In genomic region chr2:85583667-85584353, GRCh38 we compare ENCODE assay signal across 8 cellular contexts. TPM values are rescaled to one million over a fixed set of nuclear protein-coding genes. Genes with fewer than 3 reads are reported as not detected.
DNase-seq lines count a peak whose midpoint lies in the region; ATAC-seq and TF ChIP-seq lines count a peak whose summit lies in the region.

No MANE protein-coding gene starts in this region.

- H3K4me3 ChIP-seq in GM06990 (replicated peaks; ENCODE audit: low read depth, low read length) (peak overlapping the region; percentile 69), lung (no peak overlapping the region), aorta (ENCODE audit: low read length in 2 of 2) (peak overlapping the region; percentile 36 to 63)

- H3K36me3 Mint-ChIP-seq in activated naive CD8-positive, alpha-beta T cell treated with anti-CD3 and anti-CD28 coated beads for 36 hours, result peaks cover 20% of the 10 kb centered on the region

- TF ChIP-seq CTCF in GM06990 (IDR thresholded peaks at IDR 0.05; ENCODE audit: insufficient read depth, low read length, poor library complexity, severe bottlenecking), result no peak
- no peak for TF ChIP-seq CTCF in lung (IDR thresholded peaks at IDR 0.05; ENCODE audit: control extremely low read depth, extremely low read depth)

- peak overlapping the region; percentile 78 for H3K4me3 Mint-ChIP-seq in activated naive CD8-positive, alpha-beta T cell treated with anti-CD3 and anti-CD28 coated beads for 36 hours

- H3K4me1 ChIP-seq in lung (ENCODE audit: control insufficient read depth in 2 of 2, insufficient read depth in 2 of 2, low read length in 2 of 2) (peaks cover 10 to 37% of the 10 kb centered on the region in 2 donors), aorta (ENCODE audit: control insufficient read depth in 1 of 2, insufficient read depth in 2 of 2, low read length in 2 of 2) (no peaks in the 10 kb centered on the region)

- H3K9me3 ChIP-seq in lung (ENCODE audit: control insufficient read depth in 2 of 2, insufficient read depth in 1 of 2, low read length in 1 of 2) (no peaks in the 10 kb centered on the region), aorta (ENCODE audit: control insufficient read depth, low read length) (no peaks in the 10 kb centered on the region)

- ATAC-seq in HG02759 (IDR thresholded peaks at IDR 0.05; ENCODE audit: unreplicated experiment) (peak; percentile 2), lung (ENCODE audit: insufficient read depth, low FRiP score) (no peak), aorta (ENCODE audit: low FRiP score) (no peak)

- WGBS in lung, 2 donors, result 27 to 33% methylated on average over 14 to 16 of the region's 16 CpGs
- WGBS in aorta, 2 donors, result 22 to 24% methylated on average over 16 of the region's 16 CpGs

- intact Hi-C loops in aorta (cut with DNase I), result no loop called here

- no peak for DNase-seq in GM06990 (ENCODE audit: extremely low read depth, insufficient read length)
- no peak for DNase-seq in activated naive CD8-positive, alpha-beta T cell treated with anti-CD3 and anti-CD28 coated beads for 36 hours
- no peak for DNase-seq in lung (ENCODE audit: low spot score)
- peak in 1 of 2 donors; percentile 61 for DNase-seq in aorta
- DNase-seq in KG1 (lab: John Stamatoyannopoulos, UW), result no peak
- no peak for DNase-seq in NCI-H748 (lab: John Stamatoyannopoulos, UW; ENCODE audit: unreplicated experiment)
- DNase-seq in NCI-H1048 (lab: John Stamatoyannopoulos, UW), result no peak

- H3K4me1 Mint-ChIP-seq in activated naive CD8-positive, alpha-beta T cell treated with anti-CD3 and anti-CD28 coated beads for 36 hours, result peaks cover 57% of the 10 kb centered on the region

- H3K27me3 Mint-ChIP-seq in activated naive CD8-positive, alpha-beta T cell treated with anti-CD3 and anti-CD28 coated beads for 36 hours, result no peaks in the 10 kb centered on the region

- no peaks in the 10 kb centered on the region for H3K9me3 Mint-ChIP-seq in activated naive CD8-positive, alpha-beta T cell treated with anti-CD3 and anti-CD28 coated beads for 36 hours

- H3K27ac ChIP-seq in lung (ENCODE audit: low read depth in 1 of 2, low read length in 1 of 2) (peak overlapping the region; percentile 83 to 95), aorta (ENCODE audit: low read depth in 1 of 2, low read length in 2 of 2) (peak overlapping the region in 1 of 2 donors; percentile 60)

- H3K27ac Mint-ChIP-seq in activated naive CD8-positive, alpha-beta T cell treated with anti-CD3 and anti-CD28 coated beads for 36 hours, result peak overlapping the region; percentile 82

- H3K27me3 ChIP-seq in GM06990 (replicated peaks; ENCODE audit: control insufficient read depth, insufficient read depth, low read length) (no peaks in the 10 kb centered on the region), lung (ENCODE audit: control insufficient read depth, insufficient read depth) (no peaks in the 10 kb centered on the region), aorta (ENCODE audit: control insufficient read depth in 1 of 2, insufficient read depth in 2 of 2, low read length in 1 of 2) (no peaks in the 10 kb centered on the region)

- H3K36me3 ChIP-seq in GM06990 (ENCODE audit: control insufficient read depth, insufficient read depth, low read length) (peaks cover 6% of the 10 kb centered on the region), lung (ENCODE audit: control insufficient read depth in 2 of 2, insufficient read depth in 2 of 2, low read length in 2 of 2) (peaks cover 0 to 7% of the 10 kb centered on the region in 2 donors), aorta (ENCODE audit: control insufficient read depth in 1 of 2, insufficient read depth in 2 of 2, low read length in 1 of 2) (no peaks in the 10 kb centered on the region)

RNA-seq across cellular contexts. Expression of gene VAMP5, which starts 0.4 kb away (rescaled TPM):
- 10 to 100 TPM; 27.9 to 29.3 TPM for total RNA-seq in activated naive CD8-positive, alpha-beta T cell treated with anti-CD3 and anti-CD28 coated beads for 36 hours
- 10 to 100 TPM; 18.5 to 68.8 TPM for total RNA-seq in lung
- 100 to 1,000 TPM in 1 of 2 donors, 10 to 100 TPM in 1; 77.3 to 165 TPM for polyA plus RNA-seq in lung
- 10 to 100 TPM; 60.3 to 83.8 TPM for total RNA-seq in aorta
- polyA plus RNA-seq in aorta, result 100 to 1,000 TPM; 180 to 186 TPM

RNA-seq across cellular contexts. Expression of gene VAMP8, which starts 6.4 kb away (rescaled TPM):
- total RNA-seq in activated naive CD8-positive, alpha-beta T cell treated with anti-CD3 and anti-CD28 coated beads for 36 hours, result 10 to 100 TPM; 94.3 to 98.3 TPM
- total RNA-seq in lung, result 100 to 1,000 TPM in 1 of 2 donors, 10 to 100 TPM in 1; 64.0 to 207 TPM
- polyA plus RNA-seq in lung, result 100 to 1,000 TPM; 434 to 626 TPM
- total RNA-seq in aorta, result 10 to 100 TPM; 40.5 to 43.5 TPM
- polyA plus RNA-seq in aorta, result 100 to 1,000 TPM in 1 of 2 donors, 10 to 100 TPM in 1; 23.9 to 256 TPM

RNA-seq across cellular contexts. Expression of gene RNF181, which starts 11.7 kb away (rescaled TPM):
- total RNA-seq in activated naive CD8-positive, alpha-beta T cell treated with anti-CD3 and anti-CD28 coated beads for 36 hours, result 100 to 1,000 TPM in 1 of 2 experiments, 10 to 100 TPM in 1; 90.9 to 104 TPM
- total RNA-seq in lung, result 100 to 1,000 TPM in 1 of 2 donors, 10 to 100 TPM in 1; 90.2 to 105 TPM
- 100 to 1,000 TPM; 265 to 296 TPM for polyA plus RNA-seq in lung
- total RNA-seq in aorta, result 10 to 100 TPM; 76.0 to 98.5 TPM
- 100 to 1,000 TPM; 148 to 203 TPM for polyA plus RNA-seq in aorta

RNA-seq across cellular contexts. Expression of gene TMEM150A, which starts 18.7 kb away (rescaled TPM):
- 1 to 10 TPM; 2.4 to 3.4 TPM for total RNA-seq in activated naive CD8-positive, alpha-beta T cell treated with anti-CD3 and anti-CD28 coated beads for 36 hours
- total RNA-seq in lung (10 to 100 TPM; 10.2 to 29.0 TPM), aorta (10 to 100 TPM; 13.9 to 19.2 TPM)
- polyA plus RNA-seq in lung (10 to 100 TPM; 34.5 to 48.6 TPM), aorta (10 to 100 TPM; 17.8 to 27.8 TPM)

RNA-seq across cellular contexts. Expression of gene GGCX, which starts 22.5 kb away (rescaled TPM):
- total RNA-seq in activated naive CD8-positive, alpha-beta T cell treated with anti-CD3 and anti-CD28 coated beads for 36 hours, result 10 to 100 TPM; 19.6 to 19.9 TPM
- total RNA-seq in lung, result 10 to 100 TPM; 41.5 to 69.2 TPM
- polyA plus RNA-seq in lung, result 10 to 100 TPM; 21.8 to 48.1 TPM
- 10 to 100 TPM; 30.3 to 48.3 TPM for total RNA-seq in aorta
- polyA plus RNA-seq in aorta, result 10 to 100 TPM; 15.5 to 18.6 TPM
